ENCODE assay signal across 1 cellular context in the genomic region with DNA sequence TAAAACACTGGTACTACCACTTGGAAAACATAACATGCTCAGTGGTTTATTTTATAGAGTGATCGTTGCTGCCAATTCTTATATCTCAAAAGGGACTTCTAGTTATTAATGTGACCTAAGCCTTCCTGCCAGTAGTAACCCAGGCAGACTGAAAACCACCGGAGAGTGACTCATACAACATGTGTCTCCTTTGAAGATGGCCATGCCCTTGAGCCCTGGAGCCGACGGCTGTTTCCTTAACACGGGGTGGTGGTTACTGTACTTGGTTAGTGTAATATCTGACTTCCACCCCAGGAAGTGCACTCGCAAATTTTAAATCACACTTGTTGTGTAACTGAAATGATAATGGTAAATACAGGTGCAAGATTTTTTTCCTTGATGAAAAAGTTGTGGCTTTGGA.
TF ChIP-seq lines count a peak whose summit lies in the region.

No MANE protein-coding gene starts in this region.

TF ChIP-seq in HepG2, 621 proteins besides CTCF, POLR2A, EP300 and RAD21 (continued from another document):
- TF ChIP-seq, protein P1, sequence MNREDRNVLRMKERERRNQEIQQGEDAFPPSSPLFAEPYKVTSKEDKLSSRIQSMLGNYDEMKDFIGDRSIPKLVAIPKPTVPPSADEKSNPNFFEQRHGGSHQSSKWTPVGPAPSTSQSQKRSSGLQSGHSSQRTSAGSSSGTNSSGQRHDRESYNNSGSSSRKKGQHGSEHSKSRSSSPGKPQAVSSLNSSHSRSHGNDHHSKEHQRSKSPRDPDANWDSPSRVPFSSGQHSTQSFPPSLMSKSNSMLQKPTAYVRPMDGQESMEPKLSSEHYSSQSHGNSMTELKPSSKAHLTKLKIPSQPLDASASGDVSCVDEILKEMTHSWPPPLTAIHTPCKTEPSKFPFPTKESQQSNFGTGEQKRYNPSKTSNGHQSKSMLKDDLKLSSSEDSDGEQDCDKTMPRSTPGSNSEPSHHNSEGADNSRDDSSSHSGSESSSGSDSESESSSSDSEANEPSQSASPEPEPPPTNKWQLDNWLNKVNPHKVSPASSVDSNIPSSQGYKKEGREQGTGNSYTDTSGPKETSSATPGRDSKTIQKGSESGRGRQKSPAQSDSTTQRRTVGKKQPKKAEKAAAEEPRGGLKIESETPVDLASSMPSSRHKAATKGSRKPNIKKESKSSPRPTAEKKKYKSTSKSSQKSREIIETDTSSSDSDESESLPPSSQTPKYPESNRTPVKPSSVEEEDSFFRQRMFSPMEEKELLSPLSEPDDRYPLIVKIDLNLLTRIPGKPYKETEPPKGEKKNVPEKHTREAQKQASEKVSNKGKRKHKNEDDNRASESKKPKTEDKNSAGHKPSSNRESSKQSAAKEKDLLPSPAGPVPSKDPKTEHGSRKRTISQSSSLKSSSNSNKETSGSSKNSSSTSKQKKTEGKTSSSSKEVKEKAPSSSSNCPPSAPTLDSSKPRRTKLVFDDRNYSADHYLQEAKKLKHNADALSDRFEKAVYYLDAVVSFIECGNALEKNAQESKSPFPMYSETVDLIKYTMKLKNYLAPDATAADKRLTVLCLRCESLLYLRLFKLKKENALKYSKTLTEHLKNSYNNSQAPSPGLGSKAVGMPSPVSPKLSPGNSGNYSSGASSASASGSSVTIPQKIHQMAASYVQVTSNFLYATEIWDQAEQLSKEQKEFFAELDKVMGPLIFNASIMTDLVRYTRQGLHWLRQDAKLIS (CRISPR knock-in tag; IDR thresholded peaks at IDR 0.05) = no peak
- TF ChIP-seq FOXO1 (CRISPR knock-in tag; IDR thresholded peaks at IDR 0.05) = peak; percentile 31; the same call in 1 of the 2 replicates
- TF ChIP-seq, protein P2, sequence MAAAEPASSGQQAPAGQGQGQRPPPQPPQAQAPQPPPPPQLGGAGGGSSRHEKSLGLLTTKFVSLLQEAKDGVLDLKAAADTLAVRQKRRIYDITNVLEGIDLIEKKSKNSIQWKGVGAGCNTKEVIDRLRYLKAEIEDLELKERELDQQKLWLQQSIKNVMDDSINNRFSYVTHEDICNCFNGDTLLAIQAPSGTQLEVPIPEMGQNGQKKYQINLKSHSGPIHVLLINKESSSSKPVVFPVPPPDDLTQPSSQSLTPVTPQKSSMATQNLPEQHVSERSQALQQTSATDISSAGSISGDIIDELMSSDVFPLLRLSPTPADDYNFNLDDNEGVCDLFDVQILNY (CRISPR knock-in tag; conservative IDR thresholded peaks at IDR 0.05) = no peak
- TF ChIP-seq ELF3 (CRISPR knock-in tag; IDR thresholded peaks at IDR 0.05) = peak; percentile 72
- TF ChIP-seq, protein P3, sequence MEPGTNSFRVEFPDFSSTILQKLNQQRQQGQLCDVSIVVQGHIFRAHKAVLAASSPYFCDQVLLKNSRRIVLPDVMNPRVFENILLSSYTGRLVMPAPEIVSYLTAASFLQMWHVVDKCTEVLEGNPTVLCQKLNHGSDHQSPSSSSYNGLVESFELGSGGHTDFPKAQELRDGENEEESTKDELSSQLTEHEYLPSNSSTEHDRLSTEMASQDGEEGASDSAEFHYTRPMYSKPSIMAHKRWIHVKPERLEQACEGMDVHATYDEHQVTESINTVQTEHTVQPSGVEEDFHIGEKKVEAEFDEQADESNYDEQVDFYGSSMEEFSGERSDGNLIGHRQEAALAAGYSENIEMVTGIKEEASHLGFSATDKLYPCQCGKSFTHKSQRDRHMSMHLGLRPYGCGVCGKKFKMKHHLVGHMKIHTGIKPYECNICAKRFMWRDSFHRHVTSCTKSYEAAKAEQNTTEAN (CRISPR knock-in tag; conservative IDR thresholded peaks at IDR 0.05) = peak; percentile 93
- 0 out of 2 replicates have a peak, but pooled peaks have one; percentile 12 for TF ChIP-seq RXRB (CRISPR knock-in tag; IDR thresholded peaks at IDR 0.05; ENCODE audit: borderline replicate concordance)
- peak; percentile 70; the same call in 1 of the 2 replicates for TF ChIP-seq ZNF792 (CRISPR knock-in tag; IDR thresholded peaks at IDR 0.05)
- TF ChIP-seq, protein P4, sequence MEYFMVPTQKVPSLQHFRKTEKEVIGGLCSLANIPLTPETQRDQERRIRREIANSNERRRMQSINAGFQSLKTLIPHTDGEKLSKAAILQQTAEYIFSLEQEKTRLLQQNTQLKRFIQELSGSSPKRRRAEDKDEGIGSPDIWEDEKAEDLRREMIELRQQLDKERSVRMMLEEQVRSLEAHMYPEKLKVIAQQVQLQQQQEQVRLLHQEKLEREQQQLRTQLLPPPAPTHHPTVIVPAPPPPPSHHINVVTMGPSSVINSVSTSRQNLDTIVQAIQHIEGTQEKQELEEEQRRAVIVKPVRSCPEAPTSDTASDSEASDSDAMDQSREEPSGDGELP (IDR thresholded peaks at IDR 0.05; ENCODE audit: borderline replicate concordance, low read depth) = 0 out of 2 replicates have a peak, but pooled peaks have one; percentile 34
- peak; percentile 67 for TF ChIP-seq RARA (CRISPR knock-in tag; IDR thresholded peaks at IDR 0.05)
- peak; percentile 97 for TF ChIP-seq FOSL2 (CRISPR knock-in tag; IDR thresholded peaks at IDR 0.05)
- peak; percentile 76 for TF ChIP-seq TCF7 (IDR thresholded peaks at IDR 0.05; ENCODE audit: low read depth)
- TF ChIP-seq, protein P5, sequence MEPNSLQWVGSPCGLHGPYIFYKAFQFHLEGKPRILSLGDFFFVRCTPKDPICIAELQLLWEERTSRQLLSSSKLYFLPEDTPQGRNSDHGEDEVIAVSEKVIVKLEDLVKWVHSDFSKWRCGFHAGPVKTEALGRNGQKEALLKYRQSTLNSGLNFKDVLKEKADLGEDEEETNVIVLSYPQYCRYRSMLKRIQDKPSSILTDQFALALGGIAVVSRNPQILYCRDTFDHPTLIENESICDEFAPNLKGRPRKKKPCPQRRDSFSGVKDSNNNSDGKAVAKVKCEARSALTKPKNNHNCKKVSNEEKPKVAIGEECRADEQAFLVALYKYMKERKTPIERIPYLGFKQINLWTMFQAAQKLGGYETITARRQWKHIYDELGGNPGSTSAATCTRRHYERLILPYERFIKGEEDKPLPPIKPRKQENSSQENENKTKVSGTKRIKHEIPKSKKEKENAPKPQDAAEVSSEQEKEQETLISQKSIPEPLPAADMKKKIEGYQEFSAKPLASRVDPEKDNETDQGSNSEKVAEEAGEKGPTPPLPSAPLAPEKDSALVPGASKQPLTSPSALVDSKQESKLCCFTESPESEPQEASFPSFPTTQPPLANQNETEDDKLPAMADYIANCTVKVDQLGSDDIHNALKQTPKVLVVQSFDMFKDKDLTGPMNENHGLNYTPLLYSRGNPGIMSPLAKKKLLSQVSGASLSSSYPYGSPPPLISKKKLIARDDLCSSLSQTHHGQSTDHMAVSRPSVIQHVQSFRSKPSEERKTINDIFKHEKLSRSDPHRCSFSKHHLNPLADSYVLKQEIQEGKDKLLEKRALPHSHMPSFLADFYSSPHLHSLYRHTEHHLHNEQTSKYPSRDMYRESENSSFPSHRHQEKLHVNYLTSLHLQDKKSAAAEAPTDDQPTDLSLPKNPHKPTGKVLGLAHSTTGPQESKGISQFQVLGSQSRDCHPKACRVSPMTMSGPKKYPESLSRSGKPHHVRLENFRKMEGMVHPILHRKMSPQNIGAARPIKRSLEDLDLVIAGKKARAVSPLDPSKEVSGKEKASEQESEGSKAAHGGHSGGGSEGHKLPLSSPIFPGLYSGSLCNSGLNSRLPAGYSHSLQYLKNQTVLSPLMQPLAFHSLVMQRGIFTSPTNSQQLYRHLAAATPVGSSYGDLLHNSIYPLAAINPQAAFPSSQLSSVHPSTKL (CRISPR knock-in tag; IDR thresholded peaks at IDR 0.05) = peak; percentile 62
- no peak for TF ChIP-seq ERF (CRISPR knock-in tag; IDR thresholded peaks at IDR 0.05)
- TF ChIP-seq, protein P6, sequence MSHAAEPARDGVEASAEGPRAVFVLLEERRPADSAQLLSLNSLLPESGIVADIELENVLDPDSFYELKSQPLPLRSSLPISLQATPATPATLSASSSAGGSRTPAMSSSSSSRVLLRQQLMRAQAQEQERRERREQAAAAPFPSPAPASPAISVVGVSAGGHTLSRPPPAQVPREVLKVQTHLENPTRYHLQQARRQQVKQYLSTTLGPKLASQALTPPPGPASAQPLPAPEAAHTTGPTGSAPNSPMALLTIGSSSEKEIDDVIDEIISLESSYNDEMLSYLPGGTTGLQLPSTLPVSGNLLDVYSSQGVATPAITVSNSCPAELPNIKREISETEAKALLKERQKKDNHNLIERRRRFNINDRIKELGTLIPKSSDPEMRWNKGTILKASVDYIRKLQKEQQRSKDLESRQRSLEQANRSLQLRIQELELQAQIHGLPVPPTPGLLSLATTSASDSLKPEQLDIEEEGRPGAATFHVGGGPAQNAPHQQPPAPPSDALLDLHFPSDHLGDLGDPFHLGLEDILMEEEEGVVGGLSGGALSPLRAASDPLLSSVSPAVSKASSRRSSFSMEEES (CRISPR knock-in tag; IDR thresholded peaks at IDR 0.05) = peak; percentile 32; the same call in 1 of the 2 replicates
- TF ChIP-seq MIXL1 (CRISPR knock-in tag; IDR thresholded peaks at IDR 0.05) = no peak
- no peak for TF ChIP-seq FOXP1 (IDR thresholded peaks at IDR 0.05)
- 0 out of 2 replicates have a peak, but pooled peaks have one; percentile 13 for TF ChIP-seq FOXP1 (CRISPR knock-in tag; IDR thresholded peaks at IDR 0.05)
- TF ChIP-seq, protein P7, sequence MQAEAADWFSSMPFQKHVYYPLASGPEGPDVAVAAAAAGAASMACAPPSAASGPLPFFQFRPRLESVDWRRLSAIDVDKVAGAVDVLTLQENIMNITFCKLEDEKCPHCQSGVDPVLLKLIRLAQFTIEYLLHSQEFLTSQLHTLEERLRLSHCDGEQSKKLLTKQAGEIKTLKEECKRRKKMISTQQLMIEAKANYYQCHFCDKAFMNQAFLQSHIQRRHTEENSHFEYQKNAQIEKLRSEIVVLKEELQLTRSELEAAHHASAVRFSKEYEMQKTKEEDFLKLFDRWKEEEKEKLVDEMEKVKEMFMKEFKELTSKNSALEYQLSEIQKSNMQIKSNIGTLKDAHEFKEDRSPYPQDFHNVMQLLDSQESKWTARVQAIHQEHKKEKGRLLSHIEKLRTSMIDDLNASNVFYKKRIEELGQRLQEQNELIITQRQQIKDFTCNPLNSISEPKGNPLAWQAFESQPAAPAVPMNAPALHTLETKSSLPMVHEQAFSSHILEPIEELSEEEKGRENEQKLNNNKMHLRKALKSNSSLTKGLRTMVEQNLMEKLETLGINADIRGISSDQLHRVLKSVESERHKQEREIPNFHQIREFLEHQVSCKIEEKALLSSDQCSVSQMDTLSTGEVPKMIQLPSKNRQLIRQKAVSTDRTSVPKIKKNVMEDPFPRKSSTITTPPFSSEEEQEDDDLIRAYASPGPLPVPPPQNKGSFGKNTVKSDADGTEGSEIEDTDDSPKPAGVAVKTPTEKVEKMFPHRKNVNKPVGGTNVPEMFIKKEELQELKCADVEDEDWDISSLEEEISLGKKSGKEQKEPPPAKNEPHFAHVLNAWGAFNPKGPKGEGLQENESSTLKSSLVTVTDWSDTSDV (CRISPR knock-in tag; IDR thresholded peaks at IDR 0.05) = no peak
- TF ChIP-seq SAP130 (CRISPR knock-in tag; IDR thresholded peaks at IDR 0.05; ENCODE audit: low read depth) = peak; percentile 69
- TF ChIP-seq ZNF263 (CRISPR knock-in tag; IDR thresholded peaks at IDR 0.05) = no peak
